9 cellular contexts compared by ENCODE assay signal in the genomic region with DNA sequence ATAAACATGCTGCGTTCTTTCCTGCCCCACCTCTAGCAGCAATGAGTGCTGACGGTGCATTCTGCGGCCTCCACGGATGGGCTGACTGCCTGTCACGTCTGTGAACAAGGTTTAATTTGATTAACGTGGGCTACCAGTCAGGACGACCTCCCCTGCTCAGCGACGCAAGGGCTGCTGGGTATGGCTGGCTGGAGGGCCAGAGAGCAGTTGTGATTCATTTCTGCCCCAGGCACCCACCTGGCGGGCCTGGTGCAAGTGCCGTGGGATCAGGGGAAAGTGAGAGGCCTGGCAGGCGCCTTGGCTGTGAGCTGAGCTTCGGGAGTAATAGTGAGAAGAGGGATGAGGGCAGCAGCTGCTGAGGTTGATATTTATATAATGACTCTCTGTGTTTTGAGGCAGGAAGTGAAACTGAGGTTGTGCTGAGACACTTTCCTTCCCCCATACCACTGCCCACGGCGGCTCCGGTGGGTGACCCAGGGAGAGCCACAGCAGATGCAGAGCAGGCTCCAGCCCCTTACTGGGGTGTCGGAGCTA.
DNase-seq lines count a peak whose midpoint lies in the region; ATAC-seq and TF ChIP-seq lines count a peak whose summit lies in the region.
"Had no signal": no experiment of that assay in that cellular context is flagged by ENCODE, and none has a peak within 500 bp of the region (broad histone marks: within the 10 kb centered on the region; RNA-seq: fewer than 3 reads in every experiment).

No MANE protein-coding gene starts in this region.

- H3K9me3 ChIP-seq in mesenchymal stem cell (ENCODE audit: control insufficient read depth, low read length) (no peaks in the 10 kb centered on the region), ascending aorta (no peaks in the 10 kb centered on the region)

- H3K4me3 Mint-ChIP-seq in activated naive CD4-positive, alpha-beta T cell treated with anti-CD3 and anti-CD28 coated beads for 36 hours: no peak overlapping the region

- no peaks in the 10 kb centered on the region for H3K36me3 Mint-ChIP-seq in activated naive CD4-positive, alpha-beta T cell treated with anti-CD3 and anti-CD28 coated beads for 36 hours (ENCODE audit: low read depth)

- peak overlapping the region; percentile 4 for H4K91ac ChIP-seq in mesenchymal stem cell (ENCODE audit: low read length)

- 91% methylated on average over 16 of the region's 17 CpGs for WGBS in mesenchymal stem cell

- H3K4me2 ChIP-seq in mesenchymal stem cell (ENCODE audit: low read length, poor library complexity, severe bottlenecking): no peak overlapping the region

- no peak overlapping the region for H3K27ac ChIP-seq in mesenchymal stem cell (ENCODE audit: low read length, poor library complexity, severe bottlenecking)
- H3K27ac ChIP-seq in ascending aorta: no peak overlapping the region

- H3K9me3 Mint-ChIP-seq in activated naive CD4-positive, alpha-beta T cell treated with anti-CD3 and anti-CD28 coated beads for 36 hours: no peaks in the 10 kb centered on the region

- DNase-seq in activated naive CD4-positive, alpha-beta T cell treated with anti-CD3 and anti-CD28 coated beads for 36 hours: peak; percentile 47
- DNase-seq in activated naive CD4-positive, alpha-beta T cell treated with anti-CD3 and anti-CD28 coated beads, Interleukin-2, amount 50 U/mL, for 16 hours: no peak
- DNase-seq in SK-N-DZ (ENCODE audit: low spot score) (peak; percentile 89), mesenchymal stem cell (no peak), ascending aorta (ENCODE audit: low spot score in 2 of 2) (no peak), NCI-H2081 treated with DMSO at 0.1 percent for 48 hours (lab: John Stamatoyannopoulos, UW) (no peak)
- DNase-seq in effector CD4-positive, alpha-beta T cell: no peak

- H3K23ac ChIP-seq in mesenchymal stem cell (ENCODE audit: low read length in 2 of 2): no peak overlapping the region

- H4K8ac ChIP-seq in mesenchymal stem cell (ENCODE audit: low read length): peak overlapping the region; percentile 47

- H3K79me1 ChIP-seq in mesenchymal stem cell (replicated peaks; ENCODE audit: low read length, poor library complexity, severe bottlenecking): no peaks in the 10 kb centered on the region

- H3K36me3 ChIP-seq in mesenchymal stem cell (ENCODE audit: control insufficient read depth in 1 of 2, insufficient read depth in 2 of 2, low read depth in 1 of 2, low read length in 2 of 2): no peaks in the 10 kb centered on the region
- H3K36me3 ChIP-seq in ascending aorta: no peaks in the 10 kb centered on the region

- H3K14ac ChIP-seq in mesenchymal stem cell (ENCODE audit: low read length in 2 of 2): no peak overlapping the region

- H3K4me3 ChIP-seq in mesenchymal stem cell (ENCODE audit: insufficient read depth in 1 of 2, low read depth in 1 of 2, low read length in 2 of 2) (no peak overlapping the region), ascending aorta (no peak overlapping the region)

- H2AK5ac ChIP-seq in mesenchymal stem cell (ENCODE audit: low read length, severe bottlenecking): no peak overlapping the region

- CTCF ChIA-PET in activated naive CD4-positive, alpha-beta T cell treated with anti-CD3 and anti-CD28 coated beads for 36 hours (lab: Charles Lee): no interaction called here

- no peak overlapping the region for H2BK5ac ChIP-seq in mesenchymal stem cell (ENCODE audit: low read depth, low read length, poor library complexity, severe bottlenecking)

- no peak overlapping the region for H2BK12ac ChIP-seq in mesenchymal stem cell (ENCODE audit: low read length in 2 of 2)

- H2BK15ac ChIP-seq in mesenchymal stem cell (ENCODE audit: low read depth, poor library complexity, severe bottlenecking): no peak overlapping the region

- intact Hi-C loops in activated naive CD4-positive, alpha-beta T cell treated with anti-CD3 and anti-CD28 coated beads for 36 hours (cut with micrococcal nuclease): no loop called here
- intact Hi-C loops in ascending aorta (cut with DNase I): no loop called here

- H2BK120ac ChIP-seq in mesenchymal stem cell (ENCODE audit: low read depth, low read length): no peak overlapping the region

- peaks cover 14% of the 10 kb centered on the region for H3K4me1 Mint-ChIP-seq in activated naive CD4-positive, alpha-beta T cell treated with anti-CD3 and anti-CD28 coated beads for 36 hours (ENCODE audit: low read depth)

- no peak overlapping the region for H3K9ac ChIP-seq in mesenchymal stem cell (ENCODE audit: low read length)

- H3K27ac Mint-ChIP-seq in activated naive CD4-positive, alpha-beta T cell treated with anti-CD3 and anti-CD28 coated beads for 36 hours: no peak overlapping the region

- ATAC-seq in HG02981 (IDR thresholded peaks at IDR 0.05; ENCODE audit: unreplicated experiment): peak; percentile 96
- ATAC-seq: left colon had no signal

- H2AFZ ChIP-seq in mesenchymal stem cell (ENCODE audit: low read depth, low read length): no peak overlapping the region

- H3K18ac ChIP-seq in mesenchymal stem cell (ENCODE audit: low read depth in 1 of 2, low read length in 2 of 2): peak overlapping the region in 1 of 2 experiments; percentile 28

- H3K27me3 ChIP-seq in mesenchymal stem cell (ENCODE audit: control insufficient read depth in 1 of 2, insufficient read depth in 1 of 2, low read length in 2 of 2) (no peaks in the 10 kb centered on the region), ascending aorta (no peaks in the 10 kb centered on the region)

- peak overlapping the region in 1 of 2 experiments; percentile 9 for H3K4ac ChIP-seq in mesenchymal stem cell (ENCODE audit: low read depth in 1 of 2, low read length in 2 of 2)

- TF ChIP-seq CTCF in ascending aorta (IDR thresholded peaks at IDR 0.05): no peak

- H3K27me3 Mint-ChIP-seq in activated naive CD4-positive, alpha-beta T cell treated with anti-CD3 and anti-CD28 coated beads for 36 hours (ENCODE audit: low read depth): no peaks in the 10 kb centered on the region

- H3K4me1 ChIP-seq in mesenchymal stem cell (ENCODE audit: control insufficient read depth, insufficient read depth, low read depth, low read length): peaks cover 8% of the 10 kb centered on the region
- H3K4me1 ChIP-seq in ascending aorta: no peaks in the 10 kb centered on the region

Comparison
In these comparisons a context has a peak if more than half of its experiments do, and no peak if none do; other contexts are left out.
1. DNase-seq: peak in activated naive CD4-positive, alpha-beta T cell treated with anti-CD3 and anti-CD28 coated beads for 36 hours (single experiment) and SK-N-DZ (single experiment); none in activated naive CD4-positive, alpha-beta T cell treated with anti-CD3 and anti-CD28 coated beads, Interleukin-2, amount 50 U/mL, for 16 hours (single experiment), mesenchymal stem cell (single experiment), effector CD4-positive, alpha-beta T cell (single experiment), ascending aorta (0 of 2) and NCI-H2081 treated with DMSO at 0.1 percent for 48 hours (single experiment).